8 cellular contexts compared by ENCODE assay signal in the genomic region with DNA sequence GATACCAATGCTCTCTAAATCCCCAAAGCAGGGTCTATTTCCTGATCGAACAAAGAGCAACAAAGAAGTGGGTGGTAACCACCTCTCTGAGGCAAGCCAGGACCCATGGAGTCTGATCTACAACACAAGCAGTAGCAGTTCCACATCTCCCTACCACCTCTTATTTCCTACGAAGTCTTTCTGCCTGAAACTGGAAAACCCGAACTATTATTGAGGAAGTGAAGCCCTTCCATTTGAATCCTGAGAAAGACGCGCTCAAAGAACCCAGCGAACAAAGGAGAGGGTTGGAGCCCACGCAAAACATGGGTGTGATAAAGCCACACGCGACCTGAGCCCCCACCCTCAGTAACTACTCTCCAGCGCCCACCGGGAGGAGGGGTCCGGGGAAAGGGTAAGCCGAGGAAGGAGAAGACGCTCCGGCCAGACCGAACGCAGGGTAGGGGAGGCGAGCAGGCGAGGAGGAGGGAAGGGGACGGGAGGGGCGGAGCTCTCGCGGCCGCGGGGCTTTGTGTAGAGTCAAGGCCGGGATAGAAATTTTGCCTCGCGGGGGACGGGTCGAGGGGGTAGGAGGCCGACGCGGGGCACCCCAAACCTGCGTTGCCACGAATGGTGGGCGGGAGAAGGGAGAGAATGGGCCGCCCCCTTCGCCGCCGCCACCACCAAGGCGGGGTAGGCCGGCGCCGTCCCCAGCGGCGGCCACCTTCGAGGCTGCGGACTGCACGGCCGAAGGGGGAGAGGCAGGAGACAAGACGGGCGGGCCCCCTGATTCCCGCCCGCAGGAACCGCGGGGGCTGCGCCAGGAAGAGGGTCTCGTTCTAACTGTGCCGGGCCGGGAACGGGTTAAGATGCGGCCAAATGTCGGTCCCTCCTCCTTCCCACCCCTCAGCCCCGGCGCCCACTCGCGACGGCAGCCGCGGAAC. TPM values are rescaled to one million over a fixed set of nuclear protein-coding genes. Genes with fewer than 3 reads are reported as not detected.
A peak's percentile ranks its signal among the peaks of the same experiment; 100 is the strongest.
DNase-seq lines count a peak whose midpoint lies in the region; ATAC-seq and TF ChIP-seq lines count a peak whose summit lies in the region.

No MANE protein-coding gene starts in this region.

- peak overlapping the region; percentile 77 for H3K9ac ChIP-seq in muscle layer of colon (ENCODE audit: low read length)

- peak overlapping the region; percentile 99 for H3K27ac Mint-ChIP-seq in activated T-cell treated with anti-CD3 and anti-CD28 coated beads, Interleukin-2, amount 50 U/mL, for 24 hours

- H3K4me1 ChIP-seq in muscle layer of colon (ENCODE audit: insufficient read depth, low read length), result peaks cover 37% of the 10 kb centered on the region

- peak overlapping the region; percentile 62 for H3K4me3 ChIP-seq in AG09309 (ENCODE audit: control insufficient read depth, low read depth, low read length)
- H3K4me3 ChIP-seq in muscle layer of colon (ENCODE audit: low read depth in 1 of 2, low read length in 2 of 2), result peak overlapping the region; percentile 77 to 93

- H3K4me3 Mint-ChIP-seq in activated T-cell treated with anti-CD3 and anti-CD28 coated beads, Interleukin-2, amount 50 U/mL, for 24 hours, result peak overlapping the region; percentile 98

- peak overlapping the region; percentile 67 for H3K27ac ChIP-seq in muscle layer of colon (ENCODE audit: low read depth, low read length)

- ATAC-seq in GM18873 (IDR thresholded peaks at IDR 0.05; ENCODE audit: low FRiP score, unreplicated experiment) (peak; percentile 23), HG03135 (IDR thresholded peaks at IDR 0.05; ENCODE audit: unreplicated experiment) (peak; percentile 37), esophagus mucosa (peak; percentile 46)

- H3K9me3 Mint-ChIP-seq in activated T-cell treated with anti-CD3 and anti-CD28 coated beads, Interleukin-2, amount 50 U/mL, for 24 hours, result no peaks in the 10 kb centered on the region

- H3K27me3 Mint-ChIP-seq in activated T-cell treated with anti-CD3 and anti-CD28 coated beads, Interleukin-2, amount 50 U/mL, for 24 hours, result no peaks in the 10 kb centered on the region

- no peaks in the 10 kb centered on the region for H3K27me3 ChIP-seq in muscle layer of colon (ENCODE audit: control insufficient read depth in 1 of 2, insufficient read depth in 2 of 2, low read length in 2 of 2)

- H3K9me3 ChIP-seq in muscle layer of colon (ENCODE audit: low read length), result no peaks in the 10 kb centered on the region

- no peak for TF ChIP-seq CTCF in AG09309 (IDR thresholded peaks at IDR 0.05; ENCODE audit: control insufficient read depth, insufficient read depth, low read depth, low read length, missing control alignments)

- H3K36me3 ChIP-seq in muscle layer of colon (ENCODE audit: insufficient read depth, low read length), result no peaks in the 10 kb centered on the region

- H3K36me3 Mint-ChIP-seq in activated T-cell treated with anti-CD3 and anti-CD28 coated beads, Interleukin-2, amount 50 U/mL, for 24 hours (ENCODE audit: low read depth), result peaks cover 36% of the 10 kb centered on the region

- DNase-seq in AG09309 (ENCODE audit: low read depth) (no peak), NOMO-1 (lab: John Stamatoyannopoulos, UW; ENCODE audit: unreplicated experiment in 2 of 2) (peak; percentile 34 to 50)
- peak; percentile 70 for DNase-seq in activated T-cell treated with anti-CD3 and anti-CD28 coated beads, Interleukin-2, amount 50 U/mL, for 24 hours
- DNase-seq in stimulated activated CD8-positive, alpha-beta memory T cell treated with anti-CD3 and anti-CD28 coated beads, Interleukin-7, amount 100 ng/mL, for 4 hours (ENCODE audit: low read depth in 2 of 2), result peak; percentile 7 to 51

- peaks cover 48% of the 10 kb centered on the region for H3K4me1 Mint-ChIP-seq in activated T-cell treated with anti-CD3 and anti-CD28 coated beads, Interleukin-2, amount 50 U/mL, for 24 hours (ENCODE audit: low read depth)

RNA-seq across cellular contexts. Expression of a gene that starts 0.8 kb away (rescaled TPM):
- total RNA-seq in esophagus mucosa, result 51.4 TPM
